ENCODE assay signal across 15 cellular contexts in genomic region chr2:30436859-30437435, GRCh38. TPM values are rescaled to one million over a fixed set of nuclear protein-coding genes. Genes with fewer than 3 reads are reported as not detected.
DNase-seq lines count a peak whose midpoint lies in the region; ATAC-seq, FAIRE-seq and TF ChIP-seq lines count a peak whose summit lies in the region.
"Had no signal": no experiment of that assay in that cellular context is flagged by ENCODE, and none has a peak within 500 bp of the region (broad histone marks: within the 10 kb centered on the region; RNA-seq: fewer than 3 reads in every experiment).

No MANE protein-coding gene starts in this region.

- ATAC-seq in effector memory CD8-positive, alpha-beta T cell (replicated peaks): peak; percentile 26
- ATAC-seq in mucosa of descending colon (peak; percentile 40), GM21526 (IDR thresholded peaks at IDR 0.05; ENCODE audit: low FRiP score, unreplicated experiment) (no peak)

- no peaks in the 10 kb centered on the region for H3K27me3 Mint-ChIP-seq in effector memory CD8-positive, alpha-beta T cell

- H3K9me3 Mint-ChIP-seq in effector memory CD8-positive, alpha-beta T cell: no peaks in the 10 kb centered on the region
- H3K9me3 Mint-ChIP-seq: mesothelial cell of epicardium had no signal

- no peaks in the 10 kb centered on the region for H3K36me3 ChIP-seq in mucosa of descending colon (ENCODE audit: low read depth)
- H3K36me3 ChIP-seq: Peyer's patch had no signal

- H3K9me3 ChIP-seq in mucosa of descending colon: no peaks in the 10 kb centered on the region
- H3K9me3 ChIP-seq: Peyer's patch had no signal

- no peaks in the 10 kb centered on the region for H3K36me3 Mint-ChIP-seq in effector memory CD8-positive, alpha-beta T cell (ENCODE audit: insufficient read depth)
- H3K36me3 Mint-ChIP-seq: mesothelial cell of epicardium had no signal

- no peak overlapping the region for H3K4me3 Mint-ChIP-seq in effector memory CD8-positive, alpha-beta T cell
- H3K4me3 Mint-ChIP-seq: mesothelial cell of epicardium had no signal

- H3K4me3 ChIP-seq in AG10803 (ENCODE audit: low read length): no peak overlapping the region
- no peak overlapping the region for H3K4me3 ChIP-seq in mucosa of descending colon
- no peak overlapping the region for H3K4me3 ChIP-seq in lower leg skin (ENCODE audit: low read depth, poor library complexity, severe bottlenecking)
- H3K4me3 ChIP-seq: Peyer's patch had no signal

- H3K27ac Mint-ChIP-seq in effector memory CD8-positive, alpha-beta T cell: peak overlapping the region in 1 of 2 donors; percentile 3
- H3K27ac Mint-ChIP-seq: mesothelial cell of epicardium had no signal

- peak; percentile 62 for DNase-seq in AG10803 (ENCODE audit: low read depth)
- peak; percentile 34 to 70 for DNase-seq in NOMO-1 (lab: John Stamatoyannopoulos, UW; ENCODE audit: unreplicated experiment in 2 of 2)
- no peak for DNase-seq in effector memory CD8-positive, alpha-beta T cell
- DNase-seq in mucosa of descending colon: no peak
- no peak for DNase-seq in lower leg skin (ENCODE audit: low spot score in 2 of 2)
- no peak for DNase-seq in HTR-8/SVneo (ENCODE audit: insufficient read length, low spot score)
- DNase-seq in occipital lobe (lab: John Stamatoyannopoulos, UW): no peak
- DNase-seq: EL, NCI-H2171 treated with DMSO at 0.1 percent for 48 hours, Peyer's patch, retina had no signal

- peaks cover 0 to 3% of the 10 kb centered on the region in 2 donors for H3K4me1 Mint-ChIP-seq in effector memory CD8-positive, alpha-beta T cell (ENCODE audit: low read depth in 2 of 2)

- WGBS in lower leg skin, 2 donors: 44 to 50% methylated on average over 1 of the region's 1 CpG

- FAIRE-seq in HTR-8/SVneo (lab: Jason Lieb, UNC): no peak
- FAIRE-seq: GM18507, TTC549 had no signal

- no peak for TF ChIP-seq POLR2A in lower leg skin (IDR thresholded peaks at IDR 0.05)

- TF ChIP-seq CTCF in AG10803 (conservative IDR thresholded peaks at IDR 0.05; ENCODE audit: low read length) (no peak), mucosa of descending colon (IDR thresholded peaks at IDR 0.05) (no peak), lower leg skin (IDR thresholded peaks at IDR 0.05) (no peak)

- no peaks in the 10 kb centered on the region for H3K4me1 ChIP-seq in mucosa of descending colon (ENCODE audit: low read depth)
- H3K4me1 ChIP-seq: Peyer's patch had no signal

- intact Hi-C loops in mucosa of descending colon (cut with DNase I, micrococcal nuclease) (no loop called here), lower leg skin (cut with DNase I; ENCODE audit: low total_unique reads) (no loop called here)

RNA-seq across cellular contexts. Expression of gene LCLAT1, which starts 10.1 kb away (rescaled TPM):
- total RNA-seq in mucosa of descending colon (10 to 100 TPM; 18.1 to 27.1 (median 22.2) TPM), lower leg skin (10 to 100 TPM in 3 of 4 donors, 1 to 10 TPM in 1; 5.2 to 19.1 (median 12.0) TPM), occipital lobe (34.8 TPM)

Comparison
In these comparisons a context has a peak if more than half of its experiments do, and no peak if none do; other contexts are left out.
1. DNase-seq: peak in AG10803 (single experiment) and NOMO-1 (2 of 2); none in effector memory CD8-positive, alpha-beta T cell (0 of 3), mucosa of descending colon (0 of 3), lower leg skin (0 of 2), HTR-8/SVneo (single experiment) and occipital lobe (single experiment).